Comparison of ENCODE assay signal across 11 cellular contexts in the genomic region with DNA sequence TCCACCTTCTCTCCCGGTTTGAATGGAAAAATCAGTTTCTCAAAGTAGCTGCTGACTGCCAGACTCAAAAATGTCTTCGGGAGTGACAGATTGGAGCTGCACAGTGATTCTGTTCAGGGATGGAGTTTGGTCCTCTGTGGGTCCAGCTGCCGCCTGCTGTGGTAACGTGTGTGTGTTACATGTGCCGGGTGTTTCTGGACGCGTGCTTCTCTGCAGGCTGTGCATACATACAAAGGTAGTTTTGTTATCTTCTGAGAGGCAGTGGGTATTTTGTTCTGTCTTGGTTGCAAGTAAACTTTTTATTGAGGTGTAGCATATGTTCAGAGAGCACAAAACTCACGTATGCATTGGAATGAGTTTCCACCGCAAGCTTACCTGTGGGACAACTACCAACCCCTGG. TPM values are rescaled to one million over a fixed set of nuclear protein-coding genes. Genes with fewer than 3 reads are reported as not detected.
DNase-seq lines count a peak whose midpoint lies in the region; ATAC-seq, FAIRE-seq and TF ChIP-seq lines count a peak whose summit lies in the region.
"Had no signal": no experiment of that assay in that cellular context is flagged by ENCODE, and none has a peak within 500 bp of the region (broad histone marks: within the 10 kb centered on the region; RNA-seq: fewer than 3 reads in every experiment).

No MANE protein-coding gene starts in this region.

- H3K4me3 ChIP-seq in BJ (ENCODE audit: low read depth, low read length) (peak overlapping the region; percentile 82), fibroblast of lung (replicated peaks in 1 of 4; ENCODE audit: control extremely low read depth in 1 of 4, insufficient read depth in 1 of 4, low read depth in 3 of 4, low read length in 4 of 4) (peak overlapping the region; percentile 70 to 91 (median 86))

- H3K27me3 ChIP-seq in BJ (ENCODE audit: control insufficient read depth, insufficient read depth, low read length) (no peaks in the 10 kb centered on the region), fibroblast of lung (ENCODE audit: control insufficient read depth, insufficient read depth, low read length) (no peaks in the 10 kb centered on the region)

- H3K4me2 ChIP-seq in fibroblast of lung (ENCODE audit: extremely low read depth, insufficient read depth, low read length): peak overlapping the region; percentile 88

- H3K36me3 ChIP-seq in BJ (ENCODE audit: control insufficient read depth, insufficient read depth, low read length) (peaks cover 5% of the 10 kb centered on the region; the same call in 1 of the 2 replicates), fibroblast of lung (ENCODE audit: control insufficient read depth, insufficient read depth, low read length) (no peaks in the 10 kb centered on the region)

- DNase-seq in BJ (ENCODE audit: low read depth) (no peak), RCC 7860 (ENCODE audit: low spot score) (peak; percentile 43), fibroblast of lung (ENCODE audit: low read depth in 2 of 2) (peak; percentile 45 to 49), pons (ENCODE audit: low spot score) (peak; percentile 63), inferior parietal cortex (ENCODE audit: extremely low spot score) (no peak)
- no peak for DNase-seq in activated naive CD4-positive, alpha-beta T cell (lab: John Stamatoyannopoulos, UW)
- DNase-seq: activated T-cell treated with anti-CD3 and anti-CD28 coated beads, Interleukin-2, amount 50 U/mL, for 72 hours; NCI-H2227 treated with DMSO at 0.1 percent for 48 hours; stimulated activated naive CD8-positive, alpha-beta T cell treated with anti-CD3 and anti-CD28 coated beads, Interleukin-15, Interleukin-2, amounts not matched to agents 100 U/mL and 50 U/mL, for 24 hours had no signal

- H4K20me1 ChIP-seq in fibroblast of lung (ENCODE audit: control insufficient read depth, extremely low read depth, insufficient read depth, low read length): no peaks in the 10 kb centered on the region

- H3K9ac ChIP-seq in fibroblast of lung (ENCODE audit: insufficient read depth, low read length): peak overlapping the region; percentile 70

- POLR2A ChIA-PET in BJ (lab: Charles Lee): interaction anchor here (1.2 to 2.2 kb wide), 2 partner anchors 15 to 17 kb away, joined by 3 to 24 read pairs; no protein-coding TSS in a partner anchor

- CTCF ChIA-PET in BJ (lab: Yijun Ruan, JAX): interaction anchor here (1.8 to 5.0 kb wide), 5 partner anchors 11 to 289 kb away, joined by 4 to 39 read pairs (median 11); no protein-coding TSS in a partner anchor

- H2AFZ ChIP-seq in fibroblast of lung (ENCODE audit: low read length): no peak overlapping the region

- peaks cover 55% of the 10 kb centered on the region for H3K79me2 ChIP-seq in fibroblast of lung (ENCODE audit: control insufficient read depth, insufficient read depth, low read length)

- no peak for FAIRE-seq in RCC 7860 (lab: Jason Lieb, UNC)

- H3K27ac ChIP-seq in fibroblast of lung (ENCODE audit: insufficient read depth, low read length): peak overlapping the region; percentile 86

- TF ChIP-seq CTCF in BJ (IDR thresholded peaks at IDR 0.05; ENCODE audit: insufficient read depth, low read depth, low read length) (no peak), fibroblast of lung (conservative IDR thresholded peaks at IDR 0.05 in 1 of 2, IDR thresholded peaks at IDR 0.05 in 1 of 2; ENCODE audit: low read depth in 1 of 2, low read length in 2 of 2) (no peak)

- no peak for TF ChIP-seq POLR2A in GM18505 (IDR thresholded peaks at IDR 0.05; ENCODE audit: borderline replicate concordance, extremely low read depth, insufficient read depth, insufficient read length)

- no peaks in the 10 kb centered on the region for H3K9me3 ChIP-seq in fibroblast of lung (ENCODE audit: control insufficient read depth, insufficient read depth, low read depth, low read length)

- ATAC-seq in HG03025 (IDR thresholded peaks at IDR 0.05; ENCODE audit: low FRiP score, unreplicated experiment) (no peak), GM18505 (IDR thresholded peaks at IDR 0.05; ENCODE audit: unreplicated experiment) (no peak)
- ATAC-seq: activated T-cell treated with anti-CD3 and anti-CD28 coated beads, Interleukin-2, amount 50 U/mL, for 72 hours; stimulated activated naive CD8-positive, alpha-beta T cell treated with anti-CD3 and anti-CD28 coated beads, Interleukin-15, Interleukin-2, amounts not matched to agents 100 U/mL and 50 U/mL, for 24 hours had no signal

- peaks cover 9% of the 10 kb centered on the region for H3K4me1 ChIP-seq in fibroblast of lung (ENCODE audit: control insufficient read depth, extremely low read depth, insufficient read depth, low read length)

RNA-seq across cellular contexts. Expression of a gene that starts 41.3 kb away (rescaled TPM):
- polyA plus RNA-seq in BJ (2011; rRNA removed) (34.5 and 63.4 TPM in 2 replicates), fibroblast of lung (82.6 and 83.2 TPM in 2 replicates)
- polyA minus RNA-seq in BJ (2011; rRNA and poly(A)+ RNA removed): 15.9 and 19.7 TPM in 2 replicates
- 37.8 and 42.4 TPM in 2 replicates for total RNA-seq in fibroblast of lung
- polyA plus RNA-seq in fibroblast of lung (2012): 63.0 and 72.7 TPM in 2 replicates
- polyA minus RNA-seq in fibroblast of lung (ENCODE audit: low replicate concordance): 3.9 and 8.1 TPM in 2 replicates

Comparison
In these comparisons a context has a peak if more than half of its experiments do, and no peak if none do; other contexts are left out.
1. DNase-seq: peak in RCC 7860 (single experiment), fibroblast of lung (2 of 2) and pons (single experiment); none in BJ (single experiment), inferior parietal cortex (single experiment) and activated naive CD4-positive, alpha-beta T cell (0 of 4).